1 cellular context compared by ENCODE assay signal in the genomic region with DNA sequence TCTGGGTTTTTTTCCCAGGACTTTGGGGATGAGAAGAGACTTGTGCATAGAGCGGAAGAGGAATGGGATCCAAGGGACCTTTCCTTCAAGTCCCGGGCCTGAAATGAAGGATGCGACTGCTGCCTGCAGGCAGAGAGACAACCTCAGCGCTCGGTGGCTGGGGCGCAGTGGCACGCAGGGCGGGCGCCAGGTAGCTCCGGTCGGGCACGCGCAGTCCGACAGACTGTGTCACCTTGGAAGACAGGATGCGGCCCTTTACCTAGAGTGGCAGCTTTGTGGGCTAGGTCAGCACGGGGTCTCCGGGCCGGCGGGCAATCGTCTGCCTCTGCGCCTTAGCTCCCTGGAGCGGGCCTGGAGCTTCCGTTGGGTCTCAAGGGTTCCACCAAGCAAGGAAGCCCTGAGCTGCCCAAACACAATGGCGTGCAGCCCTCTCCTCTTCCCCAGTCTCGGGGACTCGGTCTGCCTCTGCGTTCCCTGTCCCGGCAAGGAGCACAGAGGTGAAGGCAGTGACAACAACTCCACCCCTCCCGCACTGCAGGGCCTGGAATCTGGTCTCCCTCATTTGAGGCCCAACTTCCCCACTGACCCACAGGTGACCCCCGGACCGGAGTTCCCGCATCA.
TF ChIP-seq lines count a peak whose summit lies in the region.

No MANE protein-coding gene starts in this region.

TF ChIP-seq in endothelial cell of umbilical vein, 7 proteins besides CTCF, POLR2A, EP300 and RAD21:
- TF ChIP-seq POLR2AphosphoS5 (IDR thresholded peaks at IDR 0.05; ENCODE audit: insufficient read depth, low read depth, low read length) (no peak), MYC (IDR thresholded peaks at IDR 0.05; ENCODE audit: low read depth, low read length) (no peak), JUN (IDR thresholded peaks at IDR 0.05; ENCODE audit: borderline replicate concordance, insufficient read depth, insufficient read length, low read depth) (no peak), EZH2 (IDR thresholded peaks at IDR 0.05; ENCODE audit: borderline replicate concordance, low read depth, low read length, severe bottlenecking) (peak; percentile 90), FOS (IDR thresholded peaks at IDR 0.05; ENCODE audit: borderline replicate concordance, insufficient read depth, low read length) (no peak), GATA2 (IDR thresholded peaks at IDR 0.05; ENCODE audit: insufficient read depth, insufficient read length, low read depth, low read length) (no peak)
- TF ChIP-seq, protein P1, sequence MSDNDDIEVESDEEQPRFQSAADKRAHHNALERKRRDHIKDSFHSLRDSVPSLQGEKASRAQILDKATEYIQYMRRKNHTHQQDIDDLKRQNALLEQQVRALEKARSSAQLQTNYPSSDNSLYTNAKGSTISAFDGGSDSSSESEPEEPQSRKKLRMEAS (IDR thresholded peaks at IDR 0.05; ENCODE audit: insufficient read depth, insufficient read length), result no peak
